In the genomic region with DNA sequence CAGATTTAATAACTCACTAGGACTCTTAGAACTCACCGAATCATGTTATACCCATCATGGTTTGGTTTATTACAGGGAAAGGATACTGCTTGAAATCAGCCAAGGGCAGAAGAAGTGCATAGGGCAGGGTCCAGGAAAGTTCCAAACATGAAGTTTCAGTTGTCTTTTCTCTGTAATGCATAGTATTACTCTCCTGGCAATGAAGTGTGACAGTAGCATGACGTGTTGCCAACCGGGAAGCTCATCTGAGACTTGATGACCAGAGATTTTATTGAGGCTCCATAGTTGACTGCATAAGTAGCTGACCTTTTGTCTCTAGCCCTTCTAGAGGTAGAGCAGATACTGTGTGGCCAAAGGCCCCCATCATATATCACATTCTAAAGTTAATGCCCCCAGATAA, we compare ENCODE assay signal across 20 cellular contexts.
DNase-seq lines count a peak whose midpoint lies in the region; ATAC-seq, FAIRE-seq and TF ChIP-seq lines count a peak whose summit lies in the region.
"Had no signal": no experiment of that assay in that cellular context is flagged by ENCODE, and none has a peak within 500 bp of the region (broad histone marks: within the 10 kb centered on the region; RNA-seq: fewer than 3 reads in every experiment).

No MANE protein-coding gene starts in this region.

- no peaks in the 10 kb centered on the region for H3K9me3 ChIP-seq in upper lobe of left lung
- H3K9me3 ChIP-seq in heart right ventricle, result no peaks in the 10 kb centered on the region
- H3K9me3 ChIP-seq: A549, gastrocnemius medialis, neutrophil had no signal

- no peaks in the 10 kb centered on the region for H3K27me3 ChIP-seq in upper lobe of left lung
- H3K27me3 ChIP-seq in heart right ventricle, result no peaks in the 10 kb centered on the region
- H3K27me3 ChIP-seq: gastrocnemius medialis, neutrophil had no signal

- no peak for TF ChIP-seq POLR2A in upper lobe of left lung (IDR thresholded peaks at IDR 0.05)

- intact Hi-C loops in heart right ventricle (cut with DNase I), result no loop called here

- peak; percentile 78 for FAIRE-seq in GM19239 (lab: Jason Lieb, UNC)
- FAIRE-seq: A549 had no signal

- no peak for TF ChIP-seq EP300 in upper lobe of left lung (IDR thresholded peaks at IDR 0.05)

- ATAC-seq in HG02759 (IDR thresholded peaks at IDR 0.05; ENCODE audit: unreplicated experiment) (peak; percentile 58), HG03442 (IDR thresholded peaks at IDR 0.05; ENCODE audit: unreplicated experiment) (peak; percentile 57), upper lobe of left lung (ENCODE audit: low FRiP score in 2 of 2) (no peak), heart right ventricle (no peak)
- ATAC-seq: A549; gastrocnemius medialis; left lobe of liver; stimulated activated effector memory CD8-positive, alpha-beta T cell treated with anti-CD3 and anti-CD28 coated beads, Interleukin-12 subunit alpha, Interleukin-12 subunit beta, amount 100 ng/mL, for 72 hours had no signal

- DNase-seq in GM13977 (ENCODE audit: low spot score) (peak; percentile 20), GM19239 (ENCODE audit: insufficient read length, low spot score) (no peak), upper lobe of left lung (no peak), SHP77 treated with DMSO at 0.1 percent for 48 hours (lab: John Stamatoyannopoulos, UW) (no peak), COLO829 (ENCODE audit: low spot score) (no peak), heart right ventricle (no peak)
- DNase-seq: activated CD4-positive, alpha-beta T cell treated with anti-CD3 and anti-CD28 coated beads for 48 hours; activated effector memory CD4-positive, alpha-beta T cell treated with anti-CD3 and anti-CD28 coated beads, Interleukin-2, amount 50 U/mL, for 16 hours; C1 segment of cervical spinal cord; central memory CD4-positive, alpha-beta T cell; gastrocnemius medialis; GDM1; NCI-H1930; NCI-H510A treated with DMSO at 0.1 percent for 48 hours had no signal

- WGBS in upper lobe of left lung, 2 donors, result 97% methylated on average over 3 of the region's 3 CpGs
- WGBS in heart right ventricle, 2 donors, result 98 to 99% methylated on average over 3 of the region's 3 CpGs

- no peak overlapping the region for H3K4me3 ChIP-seq in upper lobe of left lung
- H3K4me3 ChIP-seq in heart right ventricle, result no peak overlapping the region
- H3K4me3 ChIP-seq: A549, gastrocnemius medialis had no signal

- no peak for TF ChIP-seq CTCF in GM13977 (IDR thresholded peaks at IDR 0.05; ENCODE audit: extremely low read depth, insufficient read depth, missing control alignments)
- no peak for TF ChIP-seq CTCF in upper lobe of left lung (IDR thresholded peaks at IDR 0.05)
- no peak for TF ChIP-seq CTCF in heart right ventricle (IDR thresholded peaks at IDR 0.05)

- in situ Hi-C loops in GM13977 (cut with MboI; ENCODE audit: low pct_unique_long_range_greater_than_20kb, low sequenced_read_pairs, unreplicated experiment), result no loop called here

- no peaks in the 10 kb centered on the region for H3K4me1 ChIP-seq in upper lobe of left lung
- H3K4me1 ChIP-seq in heart right ventricle, result no peaks in the 10 kb centered on the region
- H3K4me1 ChIP-seq: gastrocnemius medialis had no signal

- no peak overlapping the region for H3K27ac ChIP-seq in upper lobe of left lung
- H3K27ac ChIP-seq in heart right ventricle, result no peak overlapping the region
- H3K27ac ChIP-seq: A549, gastrocnemius medialis, neutrophil had no signal

- H3K36me3 ChIP-seq in upper lobe of left lung (peaks cover 0 to 41% (median 10%) of the 10 kb centered on the region in 4 donors), heart right ventricle (peaks cover 0 to 75% (median 6%) of the 10 kb centered on the region in 9 donors)

Comparison
In these comparisons a context has a peak if more than half of its experiments do, and no peak if none do; other contexts are left out.
1. ATAC-seq: peak in HG02759 (single experiment) and HG03442 (single experiment); none in upper lobe of left lung (0 of 2) and heart right ventricle (0 of 8).